In the genomic region with DNA sequence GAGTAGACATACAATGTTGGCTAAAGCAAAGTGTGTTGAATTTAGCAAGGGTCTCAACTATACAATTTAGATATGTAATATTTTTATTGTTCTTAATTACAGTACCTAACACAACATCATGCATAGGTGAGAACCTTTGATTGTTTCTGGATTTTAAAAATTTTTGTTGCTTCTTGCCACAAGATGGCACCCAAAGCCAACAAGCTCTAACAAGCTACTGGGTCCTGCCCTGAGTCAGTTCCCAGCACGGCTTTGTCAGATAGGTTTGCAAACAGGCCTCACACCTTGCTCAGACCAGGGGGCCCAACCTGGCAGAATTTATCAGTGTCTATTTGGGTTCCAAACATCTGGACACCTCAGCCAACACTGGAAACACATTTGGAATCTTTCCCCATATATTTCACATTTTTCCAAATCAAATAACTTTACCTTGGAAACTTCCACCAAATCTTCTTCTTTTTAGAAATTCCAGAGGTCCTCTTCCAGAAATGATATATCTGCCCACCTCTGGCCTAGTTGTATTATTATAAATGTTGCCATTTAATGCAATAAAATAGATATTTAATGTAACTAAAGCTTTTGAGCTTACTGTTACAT, we compare ENCODE assay signal across 8 cellular contexts. TPM values are rescaled to one million over a fixed set of nuclear protein-coding genes. Genes with fewer than 3 reads are reported as not detected.
A peak's percentile ranks its signal among the peaks of the same experiment; 100 is the strongest.
DNase-seq lines count a peak whose midpoint lies in the region; ATAC-seq and TF ChIP-seq lines count a peak whose summit lies in the region.

No MANE protein-coding gene starts in this region.

- TF ChIP-seq EP300 in gastroesophageal sphincter (IDR thresholded peaks at IDR 0.05), result no peak

- CTCF ChIA-PET in HEK293 (lab: Yijun Ruan, JAX), result interaction anchor here (0.7 to 3.9 kb wide), 27 partner anchors 8 to 1486 kb away, joined by 3 to 25 read pairs (median 4); no protein-coding TSS in a partner anchor

- H3K4me3 Mint-ChIP-seq in progenitor cell of endocrine pancreas (ENCODE audit: low read depth), result no peak overlapping the region

- H3K9me3 ChIP-seq in HEK293 (ENCODE audit: control insufficient read depth, insufficient read depth, low read depth, low read length) (no peaks in the 10 kb centered on the region; the same call in 1 of the 2 replicates), gastroesophageal sphincter (no peaks in the 10 kb centered on the region)

- no peak for TF ChIP-seq POLR2A in gastroesophageal sphincter (IDR thresholded peaks at IDR 0.05)

- ATAC-seq in gastroesophageal sphincter, result no peak
- ATAC-seq in GM21381 (IDR thresholded peaks at IDR 0.05; ENCODE audit: unreplicated experiment), result no peak
- ATAC-seq in GM19463 (IDR thresholded peaks at IDR 0.05; ENCODE audit: unreplicated experiment), result no peak

- H3K27ac Mint-ChIP-seq in progenitor cell of endocrine pancreas, result no peak overlapping the region

- peak; percentile 10 for DNase-seq in NCI-H82 treated with DMSO at 0.1 percent for 48 hours (lab: John Stamatoyannopoulos, UW; ENCODE audit: unreplicated experiment)
- DNase-seq in epithelial cell of proximal tubule (ENCODE audit: low read depth), result no peak
- no peak for DNase-seq in progenitor cell of endocrine pancreas (ENCODE audit: low spot score, unreplicated experiment)

- no peaks in the 10 kb centered on the region for H3K36me3 Mint-ChIP-seq in progenitor cell of endocrine pancreas (ENCODE audit: insufficient read depth)

- H3K4me1 ChIP-seq in HEK293 (ENCODE audit: control insufficient read depth, insufficient read depth, low read length) (no peaks in the 10 kb centered on the region), gastroesophageal sphincter (no peaks in the 10 kb centered on the region)

- POLR2A ChIA-PET in HEK293 (lab: Yijun Ruan, JAX), result no interaction called here

- 14 to 17% methylated on average over 1 of the region's 1 CpG for WGBS in gastroesophageal sphincter (ENCODE audit: low coverage in 1 of 2), 2 donors

- TF ChIP-seq CTCF in C4-2B (conservative IDR thresholded peaks at IDR 0.05), result peak; percentile 83
- peak; percentile 67 for TF ChIP-seq CTCF in HEK293 (tag by site-specific recombination; IDR thresholded peaks at IDR 0.05)
- TF ChIP-seq CTCF in epithelial cell of proximal tubule (conservative IDR thresholded peaks at IDR 0.05; ENCODE audit: low read depth, low read length), result peak; percentile 79
- peak; percentile 68 for TF ChIP-seq CTCF in progenitor cell of endocrine pancreas (IDR thresholded peaks at IDR 0.05; ENCODE audit: unreplicated experiment)
- TF ChIP-seq CTCF in gastroesophageal sphincter (IDR thresholded peaks at IDR 0.05), result peak in 2 of 4 experiments; percentile 13 to 46

- H3K4me1 Mint-ChIP-seq in progenitor cell of endocrine pancreas (ENCODE audit: low read depth), result no peaks in the 10 kb centered on the region

- H3K27me3 Mint-ChIP-seq in progenitor cell of endocrine pancreas, result peaks cover 20% of the 10 kb centered on the region

- H3K9me3 Mint-ChIP-seq in progenitor cell of endocrine pancreas (ENCODE audit: low read depth), result no peaks in the 10 kb centered on the region

- H3K27ac ChIP-seq in C4-2B (no peak overlapping the region), HEK293 (ENCODE audit: extremely low read depth, low read depth, low read length) (no peak overlapping the region), gastroesophageal sphincter (no peak overlapping the region)

- H3K4me3 ChIP-seq in HEK293 (ENCODE audit: low read depth, low read length) (no peak overlapping the region), epithelial cell of proximal tubule (ENCODE audit: low read depth, low read length) (no peak overlapping the region), gastroesophageal sphincter (no peak overlapping the region)

- H3K27me3 ChIP-seq in gastroesophageal sphincter, result peaks cover 9% of the 10 kb centered on the region

- H3K36me3 ChIP-seq in HEK293 (ENCODE audit: control insufficient read depth in 2 of 2, insufficient read depth in 1 of 2, low read length in 2 of 2) (no peaks in the 10 kb centered on the region), gastroesophageal sphincter (no peaks in the 10 kb centered on the region)

TF ChIP-seq in HEK293, 187 proteins besides CTCF, POLR2A, EP300 and RAD21:
- no peak for TF ChIP-seq ZFHX2 (tag by site-specific recombination; conservative IDR thresholded peaks at IDR 0.05)
- no peak for TF ChIP-seq ZNF146 (tag by site-specific recombination; IDR thresholded peaks at IDR 0.05)
- TF ChIP-seq ZNF214 (tag by site-specific recombination; IDR thresholded peaks at IDR 0.05; ENCODE audit: borderline replicate concordance), result no peak
- TF ChIP-seq ZNF660 (tag by site-specific recombination; IDR thresholded peaks at IDR 0.05), result 0 out of 2 replicates have a peak, but pooled peaks have one; percentile 57
- no peak for TF ChIP-seq ZSCAN30 (tag by site-specific recombination; IDR thresholded peaks at IDR 0.05)
- 0 out of 2 replicates have a peak, but pooled peaks have one; percentile 28 for TF ChIP-seq ZEB2 (tag by site-specific recombination; IDR thresholded peaks at IDR 0.05)
- no peak for TF ChIP-seq ZNF239 (tag by site-specific recombination; IDR thresholded peaks at IDR 0.05)
- peak; percentile 95 for TF ChIP-seq ZNF654 (tag by site-specific recombination; IDR thresholded peaks at IDR 0.05; ENCODE audit: low read depth)
- TF ChIP-seq ZFP3 (tag by site-specific recombination; IDR thresholded peaks at IDR 0.05; ENCODE audit: low read depth), result no peak
- TF ChIP-seq, protein P1, sequence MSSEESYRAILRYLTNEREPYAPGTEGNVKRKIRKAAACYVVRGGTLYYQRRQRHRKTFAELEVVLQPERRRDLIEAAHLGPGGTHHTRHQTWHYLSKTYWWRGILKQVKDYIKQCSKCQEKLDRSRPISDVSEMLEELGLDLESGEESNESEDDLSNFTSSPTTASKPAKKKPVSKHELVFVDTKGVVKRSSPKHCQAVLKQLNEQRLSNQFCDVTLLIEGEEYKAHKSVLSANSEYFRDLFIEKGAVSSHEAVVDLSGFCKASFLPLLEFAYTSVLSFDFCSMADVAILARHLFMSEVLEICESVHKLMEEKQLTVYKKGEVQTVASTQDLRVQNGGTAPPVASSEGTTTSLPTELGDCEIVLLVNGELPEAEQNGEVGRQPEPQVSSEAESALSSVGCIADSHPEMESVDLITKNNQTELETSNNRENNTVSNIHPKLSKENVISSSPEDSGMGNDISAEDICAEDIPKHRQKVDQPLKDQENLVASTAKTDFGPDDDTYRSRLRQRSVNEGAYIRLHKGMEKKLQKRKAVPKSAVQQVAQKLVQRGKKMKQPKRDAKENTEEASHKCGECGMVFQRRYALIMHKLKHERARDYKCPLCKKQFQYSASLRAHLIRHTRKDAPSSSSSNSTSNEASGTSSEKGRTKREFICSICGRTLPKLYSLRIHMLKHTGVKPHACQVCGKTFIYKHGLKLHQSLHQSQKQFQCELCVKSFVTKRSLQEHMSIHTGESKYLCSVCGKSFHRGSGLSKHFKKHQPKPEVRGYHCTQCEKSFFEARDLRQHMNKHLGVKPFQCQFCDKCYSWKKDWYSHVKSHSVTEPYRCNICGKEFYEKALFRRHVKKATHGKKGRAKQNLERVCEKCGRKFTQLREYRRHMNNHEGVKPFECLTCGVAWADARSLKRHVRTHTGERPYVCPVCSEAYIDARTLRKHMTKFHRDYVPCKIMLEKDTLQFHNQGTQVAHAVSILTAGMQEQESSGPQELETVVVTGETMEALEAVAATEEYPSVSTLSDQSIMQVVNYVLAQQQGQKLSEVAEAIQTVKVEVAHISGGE (tag by site-specific recombination; conservative IDR thresholded peaks at IDR 0.05; ENCODE audit: low read depth), result no peak
TF ChIP-seq in HEK293: peak in this region for 3.

RNA-seq across cellular contexts. Expression of a gene that starts 49.5 kb away (rescaled TPM):
- total RNA-seq in epithelial cell of proximal tubule (0.17 and 1.2 TPM in 2 replicates), progenitor cell of endocrine pancreas (0.18 and 0.69 TPM in 2 replicates), gastroesophageal sphincter (1 to 10 TPM; 4.8 to 8.3 (median 7.7) TPM)
